In genomic region chr1:3115275-3116149, GRCh38 we compare ENCODE assay signal across 1 cellular context.
A peak's percentile ranks its signal among the peaks of the same experiment; 100 is the strongest.
TF ChIP-seq lines count a peak whose summit lies in the region.

No MANE protein-coding gene starts in this region.

TF ChIP-seq in HepG2, 621 proteins besides CTCF, POLR2A, EP300 and RAD21 (continued from another document):
- TF ChIP-seq MED1 (CRISPR knock-in tag; IDR thresholded peaks at IDR 0.05) (peak; percentile 73), DMAP1 (CRISPR knock-in tag; IDR thresholded peaks at IDR 0.05) (no peak), NFIC (IDR thresholded peaks at IDR 0.05; ENCODE audit: low read length) (no peak), ZNF614 (CRISPR knock-in tag; IDR thresholded peaks at IDR 0.05; ENCODE audit: borderline replicate concordance) (no peak), CCDC6 (CRISPR knock-in tag; IDR thresholded peaks at IDR 0.05) (no peak), ATAD3A (CRISPR knock-in tag; IDR thresholded peaks at IDR 0.05) (no peak), SNAI1 (CRISPR knock-in tag; IDR thresholded peaks at IDR 0.05; ENCODE audit: borderline replicate concordance) (no peak), ZNF678 (CRISPR knock-in tag; IDR thresholded peaks at IDR 0.05) (no peak), KDM2A (CRISPR knock-in tag; IDR thresholded peaks at IDR 0.05; ENCODE audit: borderline replicate concordance, low read depth) (0 out of 2 replicates have a peak, but pooled peaks have one; percentile 22), ZNF891 (CRISPR knock-in tag; IDR thresholded peaks at IDR 0.05) (peak; percentile 70), SMAD1 (CRISPR knock-in tag; IDR thresholded peaks at IDR 0.05; ENCODE audit: borderline replicate concordance, low read depth) (no peak), ZNF333 (CRISPR knock-in tag; IDR thresholded peaks at IDR 0.05; ENCODE audit: borderline replicate concordance) (no peak), ARHGAP35 (CRISPR knock-in tag; IDR thresholded peaks at IDR 0.05; ENCODE audit: borderline replicate concordance) (no peak), ARID4A (CRISPR knock-in tag; IDR thresholded peaks at IDR 0.05; ENCODE audit: borderline replicate concordance) (peak; percentile 11; the same call in 1 of the 2 replicates), SKI (IDR thresholded peaks at IDR 0.05; ENCODE audit: partially characterized antibody) (peak; percentile 37), ZNF572 (CRISPR knock-in tag; IDR thresholded peaks at IDR 0.05) (no peak), ZNF510 (CRISPR knock-in tag; IDR thresholded peaks at IDR 0.05; ENCODE audit: low read depth) (no peak), ZNF816 (CRISPR knock-in tag; IDR thresholded peaks at IDR 0.05; ENCODE audit: borderline replicate concordance) (no peak), HDAC2 (CRISPR knock-in tag; IDR thresholded peaks at IDR 0.05) (peak; percentile 89), ZNF605 (CRISPR knock-in tag; IDR thresholded peaks at IDR 0.05) (peak; percentile 38; the same call in 1 of the 2 replicates), ZNF24 (IDR thresholded peaks at IDR 0.05) (no peak), ZNF550 (CRISPR knock-in tag; IDR thresholded peaks at IDR 0.05; ENCODE audit: borderline replicate concordance) (no peak), RFXANK (CRISPR knock-in tag; IDR thresholded peaks at IDR 0.05) (no peak)
- TF ChIP-seq, protein P1, sequence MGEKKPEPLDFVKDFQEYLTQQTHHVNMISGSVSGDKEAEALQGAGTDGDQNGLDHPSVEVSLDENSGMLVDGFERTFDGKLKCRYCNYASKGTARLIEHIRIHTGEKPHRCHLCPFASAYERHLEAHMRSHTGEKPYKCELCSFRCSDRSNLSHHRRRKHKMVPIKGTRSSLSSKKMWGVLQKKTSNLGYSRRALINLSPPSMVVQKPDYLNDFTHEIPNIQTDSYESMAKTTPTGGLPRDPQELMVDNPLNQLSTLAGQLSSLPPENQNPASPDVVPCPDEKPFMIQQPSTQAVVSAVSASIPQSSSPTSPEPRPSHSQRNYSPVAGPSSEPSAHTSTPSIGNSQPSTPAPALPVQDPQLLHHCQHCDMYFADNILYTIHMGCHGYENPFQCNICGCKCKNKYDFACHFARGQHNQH (CRISPR knock-in tag; IDR thresholded peaks at IDR 0.05) = no peak
- TF ChIP-seq, protein P2, sequence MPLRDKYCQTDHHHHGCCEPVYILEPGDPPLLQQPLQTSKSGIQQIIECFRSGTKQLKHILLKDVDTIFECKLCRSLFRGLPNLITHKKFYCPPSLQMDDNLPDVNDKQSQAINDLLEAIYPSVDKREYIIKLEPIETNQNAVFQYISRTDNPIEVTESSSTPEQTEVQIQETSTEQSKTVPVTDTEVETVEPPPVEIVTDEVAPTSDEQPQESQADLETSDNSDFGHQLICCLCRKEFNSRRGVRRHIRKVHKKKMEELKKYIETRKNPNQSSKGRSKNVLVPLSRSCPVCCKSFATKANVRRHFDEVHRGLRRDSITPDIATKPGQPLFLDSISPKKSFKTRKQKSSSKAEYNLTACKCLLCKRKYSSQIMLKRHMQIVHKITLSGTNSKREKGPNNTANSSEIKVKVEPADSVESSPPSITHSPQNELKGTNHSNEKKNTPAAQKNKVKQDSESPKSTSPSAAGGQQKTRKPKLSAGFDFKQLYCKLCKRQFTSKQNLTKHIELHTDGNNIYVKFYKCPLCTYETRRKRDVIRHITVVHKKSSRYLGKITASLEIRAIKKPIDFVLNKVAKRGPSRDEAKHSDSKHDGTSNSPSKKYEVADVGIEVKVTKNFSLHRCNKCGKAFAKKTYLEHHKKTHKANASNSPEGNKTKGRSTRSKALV (CRISPR knock-in tag; IDR thresholded peaks at IDR 0.05) = no peak
- TF ChIP-seq, protein P3, sequence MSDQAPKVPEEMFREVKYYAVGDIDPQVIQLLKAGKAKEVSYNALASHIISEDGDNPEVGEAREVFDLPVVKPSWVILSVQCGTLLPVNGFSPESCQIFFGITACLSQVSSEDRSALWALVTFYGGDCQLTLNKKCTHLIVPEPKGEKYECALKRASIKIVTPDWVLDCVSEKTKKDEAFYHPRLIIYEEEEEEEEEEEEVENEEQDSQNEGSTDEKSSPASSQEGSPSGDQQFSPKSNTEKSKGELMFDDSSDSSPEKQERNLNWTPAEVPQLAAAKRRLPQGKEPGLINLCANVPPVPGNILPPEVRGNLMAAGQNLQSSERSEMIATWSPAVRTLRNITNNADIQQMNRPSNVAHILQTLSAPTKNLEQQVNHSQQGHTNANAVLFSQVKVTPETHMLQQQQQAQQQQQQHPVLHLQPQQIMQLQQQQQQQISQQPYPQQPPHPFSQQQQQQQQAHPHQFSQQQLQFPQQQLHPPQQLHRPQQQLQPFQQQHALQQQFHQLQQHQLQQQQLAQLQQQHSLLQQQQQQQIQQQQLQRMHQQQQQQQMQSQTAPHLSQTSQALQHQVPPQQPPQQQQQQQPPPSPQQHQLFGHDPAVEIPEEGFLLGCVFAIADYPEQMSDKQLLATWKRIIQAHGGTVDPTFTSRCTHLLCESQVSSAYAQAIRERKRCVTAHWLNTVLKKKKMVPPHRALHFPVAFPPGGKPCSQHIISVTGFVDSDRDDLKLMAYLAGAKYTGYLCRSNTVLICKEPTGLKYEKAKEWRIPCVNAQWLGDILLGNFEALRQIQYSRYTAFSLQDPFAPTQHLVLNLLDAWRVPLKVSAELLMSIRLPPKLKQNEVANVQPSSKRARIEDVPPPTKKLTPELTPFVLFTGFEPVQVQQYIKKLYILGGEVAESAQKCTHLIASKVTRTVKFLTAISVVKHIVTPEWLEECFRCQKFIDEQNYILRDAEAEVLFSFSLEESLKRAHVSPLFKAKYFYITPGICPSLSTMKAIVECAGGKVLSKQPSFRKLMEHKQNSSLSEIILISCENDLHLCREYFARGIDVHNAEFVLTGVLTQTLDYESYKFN (CRISPR knock-in tag; conservative IDR thresholded peaks at IDR 0.05) = peak; percentile 91
- TF ChIP-seq, protein P4, sequence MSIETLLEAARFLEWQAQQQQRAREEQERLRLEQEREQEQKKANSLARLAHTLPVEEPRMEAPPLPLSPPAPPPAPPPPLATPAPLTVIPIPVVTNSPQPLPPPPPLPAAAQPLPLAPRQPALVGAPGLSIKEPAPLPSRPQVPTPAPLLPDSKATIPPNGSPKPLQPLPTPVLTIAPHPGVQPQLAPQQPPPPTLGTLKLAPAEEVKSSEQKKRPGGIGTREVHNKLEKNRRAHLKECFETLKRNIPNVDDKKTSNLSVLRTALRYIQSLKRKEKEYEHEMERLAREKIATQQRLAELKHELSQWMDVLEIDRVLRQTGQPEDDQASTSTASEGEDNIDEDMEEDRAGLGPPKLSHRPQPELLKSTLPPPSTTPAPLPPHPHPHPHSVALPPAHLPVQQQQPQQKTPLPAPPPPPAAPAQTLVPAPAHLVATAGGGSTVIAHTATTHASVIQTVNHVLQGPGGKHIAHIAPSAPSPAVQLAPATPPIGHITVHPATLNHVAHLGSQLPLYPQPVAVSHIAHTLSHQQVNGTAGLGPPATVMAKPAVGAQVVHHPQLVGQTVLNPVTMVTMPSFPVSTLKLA (IDR thresholded peaks at IDR 0.05) = no peak
